Comparison of ENCODE assay signal across 8 cellular contexts in the genomic region with DNA sequence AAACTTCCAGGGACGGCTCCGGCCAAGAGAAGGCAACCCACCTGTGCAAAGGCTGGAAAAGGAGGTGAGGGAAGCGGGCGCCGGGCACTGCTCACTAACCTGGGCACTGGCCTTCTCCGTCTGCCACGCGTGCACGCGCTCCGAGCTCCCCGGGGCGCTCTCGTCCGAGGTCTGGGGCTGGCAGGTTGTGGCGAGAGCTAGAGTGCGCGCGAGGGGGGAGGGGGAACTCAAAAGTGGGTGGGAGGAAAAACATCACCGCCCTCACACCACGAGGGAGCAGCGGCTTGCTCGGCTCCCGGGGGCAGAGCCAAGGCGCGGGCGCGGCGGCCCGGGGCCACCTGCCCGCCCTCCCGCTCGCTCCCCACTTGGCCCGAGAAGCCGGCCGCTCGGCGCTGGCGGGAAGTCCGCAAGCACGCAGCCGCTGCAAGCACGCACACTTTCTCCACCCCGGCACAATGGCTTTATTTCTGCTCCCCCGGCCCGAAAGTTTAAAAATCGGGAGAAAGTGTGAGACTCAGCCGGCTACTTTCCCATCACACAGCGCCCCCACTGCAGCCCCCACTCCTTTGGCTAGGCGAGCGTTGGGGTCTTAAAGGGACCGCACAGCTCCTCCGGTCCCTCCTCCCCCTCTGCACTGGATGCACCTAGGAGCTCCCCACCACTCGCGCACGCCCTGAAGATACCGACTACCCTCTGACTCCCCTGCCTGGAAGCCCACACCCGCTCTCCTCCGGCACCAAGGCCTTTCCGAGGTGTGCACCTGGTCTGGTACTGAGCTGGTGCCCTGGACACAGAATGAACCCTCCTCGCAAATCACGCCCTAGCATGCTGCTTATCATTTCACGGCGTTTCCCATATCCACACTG. TPM values are rescaled to one million over a fixed set of nuclear protein-coding genes. Genes with fewer than 3 reads are reported as not detected.
DNase-seq lines count a peak whose midpoint lies in the region; ATAC-seq and TF ChIP-seq lines count a peak whose summit lies in the region.

TSS of gene CHRDL1 (minus strand) at position 173 of the 866 bp plus-strand sequence. CDS start 3,636 bp downstream, outside the sequence.

- peaks cover 50% of the 10 kb centered on the region for H3K27me3 Mint-ChIP-seq in nephron progenitor cell (ENCODE audit: low read depth, poor library complexity)
- peaks cover 15 to 23% of the 10 kb centered on the region in 2 donors for H3K27me3 Mint-ChIP-seq in CD8-positive, alpha-beta memory T cell
- peaks cover 33% of the 10 kb centered on the region for H3K27me3 Mint-ChIP-seq in activated CD8-positive, alpha-beta memory T cell treated with anti-CD3 and anti-CD28 coated beads, Interleukin-2, amount 10 ng/mL, durations not matched to agents 7 days and 5 days

- WGBS in esophagus squamous epithelium, 2 donors: 5 to 28% methylated on average over 7 to 12 of the region's 64 CpGs

- H3K36me3 Mint-ChIP-seq in nephron progenitor cell (ENCODE audit: low read depth): no peaks in the 10 kb centered on the region
- no peaks in the 10 kb centered on the region for H3K36me3 Mint-ChIP-seq in CD8-positive, alpha-beta memory T cell
- H3K36me3 Mint-ChIP-seq in activated CD8-positive, alpha-beta memory T cell treated with anti-CD3 and anti-CD28 coated beads, Interleukin-2, amount 10 ng/mL, durations not matched to agents 7 days and 5 days: no peaks in the 10 kb centered on the region

- POLR2A ChIA-PET in CD8-positive, alpha-beta memory T cell (lab: Charles Lee): no interaction called here

- peak within 1 kb of the TSS in 2 of 4 donors; percentile 42 to 60 for H3K27ac ChIP-seq in esophagus squamous epithelium
- H3K27ac ChIP-seq in CD8-positive, alpha-beta memory T cell (ENCODE audit: low read depth, low read length): no peak within 1 kb of the TSS

- TF ChIP-seq CTCF in esophagus squamous epithelium (IDR thresholded peaks at IDR 0.05) (no peak), nephron progenitor cell (IDR thresholded peaks at IDR 0.05) (no peak)

- peak within 1 kb of the TSS; percentile 17 to 60 (median 35) for H3K4me3 ChIP-seq in esophagus squamous epithelium
- no peak within 1 kb of the TSS for H3K4me3 ChIP-seq in CD8-positive, alpha-beta memory T cell (ENCODE audit: low read length)

- peak within 1 kb of the TSS; percentile 89 for H3K4me3 Mint-ChIP-seq in nephron progenitor cell
- H3K4me3 Mint-ChIP-seq in CD8-positive, alpha-beta memory T cell: no peak within 1 kb of the TSS
- no peak within 1 kb of the TSS for H3K4me3 Mint-ChIP-seq in activated CD8-positive, alpha-beta memory T cell treated with anti-CD3 and anti-CD28 coated beads, Interleukin-2, amount 10 ng/mL, durations not matched to agents 7 days and 5 days

- peaks cover 52% of the 10 kb centered on the region for H3K4me1 Mint-ChIP-seq in nephron progenitor cell
- peaks cover 0 to 3% (median 0%) of the 10 kb centered on the region in 3 donors for H3K4me1 Mint-ChIP-seq in CD8-positive, alpha-beta memory T cell
- H3K4me1 Mint-ChIP-seq in activated CD8-positive, alpha-beta memory T cell treated with anti-CD3 and anti-CD28 coated beads, Interleukin-2, amount 10 ng/mL, durations not matched to agents 7 days and 5 days: no peaks in the 10 kb centered on the region

- H3K27me3 ChIP-seq in esophagus squamous epithelium: peaks cover 0 to 17% (median 0%) of the 10 kb centered on the region in 4 donors
- no peaks in the 10 kb centered on the region for H3K27me3 ChIP-seq in CD8-positive, alpha-beta memory T cell (ENCODE audit: insufficient read depth, low read length, poor library complexity, severe bottlenecking)

- CTCF ChIA-PET in CD8-positive, alpha-beta memory T cell (lab: Charles Lee): no interaction called here
- CTCF ChIA-PET in activated CD8-positive, alpha-beta memory T cell treated with anti-CD3 and anti-CD28 coated beads, Interleukin-2, amount 10 ng/mL, durations not matched to agents 7 days and 5 days (lab: Charles Lee): no interaction called here

- intact Hi-C loops in esophagus squamous epithelium (cut with DNase I): no loop called here

- peak; percentile 13 for DNase-seq in NCI-H748 treated with DMSO at 0.1 percent for 48 hours (lab: John Stamatoyannopoulos, UW)
- DNase-seq in esophagus squamous epithelium (lab: John Stamatoyannopoulos, UW): no peak
- peak; percentile 71 for DNase-seq in nephron progenitor cell
- DNase-seq in CD8-positive, alpha-beta memory T cell: no peak
- no peak for DNase-seq in activated CD8-positive, alpha-beta memory T cell treated with anti-CD3 and anti-CD28 coated beads, Interleukin-2, amount 10 ng/mL, durations not matched to agents 7 days and 5 days
- DNase-seq in stimulated activated naive CD4-positive, alpha-beta T cell (lab: John Stamatoyannopoulos, UW): no peak
- no peak for DNase-seq in activated T-cell treated with anti-CD3 and anti-CD28 coated beads for 4 hours

- no peaks in the 10 kb centered on the region for H3K36me3 ChIP-seq in esophagus squamous epithelium
- H3K36me3 ChIP-seq in CD8-positive, alpha-beta memory T cell (ENCODE audit: insufficient read depth, low read length): no peaks in the 10 kb centered on the region

- no peak within 1 kb of the TSS for H3K27ac Mint-ChIP-seq in nephron progenitor cell
- no peak within 1 kb of the TSS for H3K27ac Mint-ChIP-seq in CD8-positive, alpha-beta memory T cell
- no peak within 1 kb of the TSS for H3K27ac Mint-ChIP-seq in activated CD8-positive, alpha-beta memory T cell treated with anti-CD3 and anti-CD28 coated beads, Interleukin-2, amount 10 ng/mL, durations not matched to agents 7 days and 5 days

- peaks cover 0 to 8% (median 0%) of the 10 kb centered on the region in 3 donors for H3K4me1 ChIP-seq in esophagus squamous epithelium
- H3K4me1 ChIP-seq in CD8-positive, alpha-beta memory T cell (ENCODE audit: insufficient read depth, low read length): no peaks in the 10 kb centered on the region

- no peaks in the 10 kb centered on the region for H3K9me3 ChIP-seq in esophagus squamous epithelium
- no peaks in the 10 kb centered on the region for H3K9me3 ChIP-seq in CD8-positive, alpha-beta memory T cell (ENCODE audit: low read length)

- TF ChIP-seq POLR2A in esophagus squamous epithelium (IDR thresholded peaks at IDR 0.05): peak in 1 of 4 donors; percentile 6

- H3K9me3 Mint-ChIP-seq in nephron progenitor cell: no peaks in the 10 kb centered on the region
- peaks cover 0 to 5% (median 0%) of the 10 kb centered on the region in 5 donors for H3K9me3 Mint-ChIP-seq in CD8-positive, alpha-beta memory T cell
- H3K9me3 Mint-ChIP-seq in activated CD8-positive, alpha-beta memory T cell treated with anti-CD3 and anti-CD28 coated beads, Interleukin-2, amount 10 ng/mL, durations not matched to agents 7 days and 5 days (ENCODE audit: low read depth): no peaks in the 10 kb centered on the region

- peak; percentile 48 for ATAC-seq in GM19351 (IDR thresholded peaks at IDR 0.05; ENCODE audit: unreplicated experiment)
- no peak for ATAC-seq in activated CD8-positive, alpha-beta memory T cell treated with anti-CD3 and anti-CD28 coated beads, Interleukin-2, amount 10 ng/mL, durations not matched to agents 7 days and 5 days

RNA-seq across cellular contexts. Expression of gene CHRDL1, which starts in this region (rescaled TPM):
- 10 to 100 TPM in 3 of 4 donors, 1 to 10 TPM in 1; 1.7 to 64.3 (median 14.9) TPM for total RNA-seq in esophagus squamous epithelium
- not detected for total RNA-seq in CD8-positive, alpha-beta memory T cell
- polyA plus RNA-seq in CD8-positive, alpha-beta memory T cell: not detected
- total RNA-seq in activated CD8-positive, alpha-beta memory T cell treated with anti-CD3 and anti-CD28 coated beads, Interleukin-2, amount 10 ng/mL, durations not matched to agents 7 days and 5 days: not detected

Comparison
In these comparisons a context has a peak if more than half of its experiments do, and no peak if none do; other contexts are left out.
1. DNase-seq: peak in NCI-H748 treated with DMSO at 0.1 percent for 48 hours (single experiment) and nephron progenitor cell (single experiment); none in esophagus squamous epithelium (single experiment), CD8-positive, alpha-beta memory T cell (0 of 5), activated CD8-positive, alpha-beta memory T cell treated with anti-CD3 and anti-CD28 coated beads, Interleukin-2, amount 10 ng/mL, durations not matched to agents 7 days and 5 days (single experiment), stimulated activated naive CD4-positive, alpha-beta T cell (0 of 6) and activated T-cell treated with anti-CD3 and anti-CD28 coated beads for 4 hours (single experiment).